Comparison of ENCODE assay signal across 21 cellular contexts in genomic region chr3:128435058-128435457, GRCh38. TPM values are rescaled to one million over a fixed set of nuclear protein-coding genes. Genes with fewer than 3 reads are reported as not detected.
DNase-seq lines count a peak whose midpoint lies in the region; ATAC-seq, FAIRE-seq and TF ChIP-seq lines count a peak whose summit lies in the region.
"Had no signal": no experiment of that assay in that cellular context is flagged by ENCODE, and none has a peak within 500 bp of the region (broad histone marks: within the 10 kb centered on the region; RNA-seq: fewer than 3 reads in every experiment).

No MANE protein-coding gene starts in this region.

- WGBS in pancreas, 2 donors = 27 to 35% methylated on average over 6 of the region's 6 CpGs

- peak overlapping the region in 1 of 4 donors; percentile 46 for H3K27ac ChIP-seq in pancreas
- H3K27ac ChIP-seq: coronary artery, gastrocnemius medialis, right atrium auricular region, suprapubic skin had no signal

- H3K4me3 ChIP-seq in epithelial cell of esophagus (ENCODE audit: low read length) (no peak overlapping the region), pancreas (no peak overlapping the region)
- H3K4me3 ChIP-seq: coronary artery, gastrocnemius medialis, right atrium auricular region, suprapubic skin had no signal

- intact Hi-C loops in pancreas (cut with DNase I) = no loop called here
- intact Hi-C loops in posterior vena cava (cut with DNase I) = no loop called here

- peaks cover 0 to 17% (median 12%) of the 10 kb centered on the region in 3 donors for H3K4me1 ChIP-seq in pancreas

- no peak for FAIRE-seq in pancreas (lab: Jason Lieb, UNC)
- FAIRE-seq: GM18507, HepG2 had no signal

- peak; percentile 82 to 86 (median 86) for ATAC-seq in pancreas
- no peak for ATAC-seq in GM19035 (IDR thresholded peaks at IDR 0.05; ENCODE audit: unreplicated experiment)
- no peak for ATAC-seq in HG03432 (IDR thresholded peaks at IDR 0.05; ENCODE audit: unreplicated experiment)
- ATAC-seq: gastrocnemius medialis; HepG2; naive thymus-derived CD8-positive, alpha-beta T cell had no signal

- DNase-seq in EH (ENCODE audit: low read depth) (peak; percentile 47), M059J (ENCODE audit: low read depth) (peak; percentile 46), epithelial cell of esophagus (ENCODE audit: low read depth) (peak; percentile 15), pancreas (peak in 5 of 6 donors; percentile 62 to 85 (median 79)), posterior vena cava (ENCODE audit: low spot score) (no peak), NCI-H82 (lab: John Stamatoyannopoulos, UW) (no peak)
- DNase-seq: activated CD8-positive, alpha-beta memory T cell treated with anti-CD3 and anti-CD28 coated beads, Interleukin-2, amount 50 U/mL, for 4 hours; aorta; gastrocnemius medialis; naive thymus-derived CD8-positive, alpha-beta T cell; NCI-H2107; NCI-H774 had no signal

- TF ChIP-seq CTCF in epithelial cell of esophagus (IDR thresholded peaks at IDR 0.05; ENCODE audit: insufficient read depth, low read depth, low read length, missing control alignments) (no peak), pancreas (IDR thresholded peaks at IDR 0.05) (no peak)

- no peaks in the 10 kb centered on the region for H3K36me3 ChIP-seq in pancreas
- H3K36me3 ChIP-seq: gastrocnemius medialis, right atrium auricular region, suprapubic skin had no signal

- H3K9me3 ChIP-seq in pancreas = no peaks in the 10 kb centered on the region
- H3K9me3 ChIP-seq: gastrocnemius medialis, right atrium auricular region, suprapubic skin had no signal

- no peaks in the 10 kb centered on the region for H3K27me3 ChIP-seq in pancreas
- H3K27me3 ChIP-seq: right atrium auricular region had no signal

RNA-seq across cellular contexts. Expression of gene DNAJB8, which starts 31.6 kb away (rescaled TPM):
- not detected in 2 replicates for total RNA-seq in M059J (2014; rRNA removed; shearing (Covaris generic))
- total RNA-seq in pancreas (not detected), posterior vena cava (not detected)
- polyA plus RNA-seq in pancreas = not detected
- total RNA-seq: aorta; gastrocnemius medialis; HepG2; lung microvascular endothelial cell; naive thymus-derived CD8-positive, alpha-beta T cell; right atrium auricular region; suprapubic skin; T-helper 1 cell treated with Interleukin-12 subunit alpha and Interleukin-12 subunit beta and Interleukin-4 antibody, amounts not matched to agents 30 ng/mL and 1 ng/mL, for 36 hours had no signal
- polyA plus RNA-seq: aorta; HepG2; naive thymus-derived CD8-positive, alpha-beta T cell had no signal

RNA-seq across cellular contexts. Expression of gene GATA2, which starts 57.9 kb away (rescaled TPM):
- total RNA-seq in M059J (2014; rRNA removed; shearing (Covaris generic)) = 22.7 and 36.3 TPM in 2 replicates
- total RNA-seq in pancreas (10 to 100 TPM in 5 of 6 donors, 1 to 10 TPM in 1; 6.2 to 17.1 (median 11.1) TPM), posterior vena cava (10 to 100 TPM; 11.6 to 11.9 TPM)
- polyA plus RNA-seq in pancreas = 10 to 100 TPM in 1 of 2 donors, 1 to 10 TPM in 1; 7.3 to 15.8 TPM
- total RNA-seq: naive thymus-derived CD8-positive, alpha-beta T cell had no signal
- polyA plus RNA-seq: naive thymus-derived CD8-positive, alpha-beta T cell had no signal

Comparison
In these comparisons a context has a peak if more than half of its experiments do, and no peak if none do; other contexts are left out.
1. DNase-seq: peak in EH (single experiment), M059J (single experiment), epithelial cell of esophagus (single experiment) and pancreas (5 of 6); none in posterior vena cava (single experiment) and NCI-H82 (single experiment).
2. ATAC-seq: peak in pancreas (4 of 4); none in GM19035 (single experiment) and HG03432 (single experiment).